ENCODE assay signal across 9 cellular contexts in genomic region chr2:26401739-26402541, GRCh38. TPM values are rescaled to one million over a fixed set of nuclear protein-coding genes. Genes with fewer than 3 reads are reported as not detected.
DNase-seq lines count a peak whose midpoint lies in the region; ATAC-seq, FAIRE-seq and TF ChIP-seq lines count a peak whose summit lies in the region.
"Had no signal": no experiment of that assay in that cellular context is flagged by ENCODE, and none has a peak within 500 bp of the region (broad histone marks: within the 10 kb centered on the region; RNA-seq: fewer than 3 reads in every experiment).

Gene DRC1 (plus strand): TSS chr2:26401920. CDS start chr2:26401990, 70 bp downstream.

- peak within 1 kb of the TSS; percentile 67 for H3K4me3 ChIP-seq in choroid plexus epithelial cell (ENCODE audit: low read depth, low read length)
- H3K4me3 ChIP-seq in small intestine (ENCODE audit: low read depth in 1 of 2, low read length in 2 of 2): no peak within 1 kb of the TSS

- H3K4me1 Mint-ChIP-seq in activated naive CD4-positive, alpha-beta T cell treated with anti-CD3 and anti-CD28 coated beads for 36 hours (ENCODE audit: low read depth): peaks cover 4% of the 10 kb centered on the region
- peaks cover 7 to 8% of the 10 kb centered on the region in 2 donors for H3K4me1 Mint-ChIP-seq in immature natural killer cell

- no peak within 1 kb of the TSS for H3K4me3 Mint-ChIP-seq in activated naive CD4-positive, alpha-beta T cell treated with anti-CD3 and anti-CD28 coated beads for 36 hours
- H3K4me3 Mint-ChIP-seq in immature natural killer cell: no peak within 1 kb of the TSS
- H3K4me3 Mint-ChIP-seq: stimulated activated naive CD8-positive, alpha-beta T cell treated with anti-CD3 and anti-CD28 coated beads, Interleukin-15, Interleukin-2, amounts not matched to agents 100 ng/mL and 50 ng/mL, for 24 hours had no signal

- peak; percentile 7 for TF ChIP-seq CTCF in choroid plexus epithelial cell (conservative IDR thresholded peaks at IDR 0.05; ENCODE audit: low read depth, low read length)

- no peak for ATAC-seq in HG03565 (IDR thresholded peaks at IDR 0.05; ENCODE audit: unreplicated experiment)

- peaks cover 5% of the 10 kb centered on the region for H3K27me3 Mint-ChIP-seq in activated naive CD4-positive, alpha-beta T cell treated with anti-CD3 and anti-CD28 coated beads for 36 hours (ENCODE audit: low read depth)
- peaks cover 2 to 4% (median 3%) of the 10 kb centered on the region in 3 donors for H3K27me3 Mint-ChIP-seq in immature natural killer cell (ENCODE audit: low read depth in 3 of 3)

- no peak within 1 kb of the TSS for H3K27ac ChIP-seq in small intestine (ENCODE audit: low read depth in 1 of 2, low read length in 1 of 2)

- H3K36me3 Mint-ChIP-seq in activated naive CD4-positive, alpha-beta T cell treated with anti-CD3 and anti-CD28 coated beads for 36 hours (ENCODE audit: low read depth): peaks cover under 1% of the 10 kb centered on the region
- H3K36me3 Mint-ChIP-seq in immature natural killer cell: peaks cover 0 to 1% (median 0%) of the 10 kb centered on the region in 3 donors

- no peaks in the 10 kb centered on the region for H3K27me3 ChIP-seq in small intestine (ENCODE audit: control insufficient read depth in 2 of 2, insufficient read depth in 2 of 2, low read length in 2 of 2)

- H3K36me3 ChIP-seq in small intestine (ENCODE audit: control insufficient read depth in 2 of 2, insufficient read depth in 2 of 2, low read length in 2 of 2): no peaks in the 10 kb centered on the region

- WGBS in small intestine, 3 donors: 15 to 21% (median 16%) methylated on average over 57 to 63 of the region's 63 CpGs

- no peak for FAIRE-seq in small intestine (lab: Jason Lieb, UNC)

- peaks cover 0 to 5% of the 10 kb centered on the region in 2 donors for H3K4me1 ChIP-seq in small intestine (ENCODE audit: control insufficient read depth in 2 of 2, insufficient read depth in 1 of 2, low read depth in 1 of 2, low read length in 1 of 2)

- CTCF ChIA-PET in activated naive CD4-positive, alpha-beta T cell treated with anti-CD3 and anti-CD28 coated beads for 36 hours (lab: Charles Lee): interaction anchor here (0.7 kb wide), 1 partner anchor 343 kb away, joined by 3 read pairs; no protein-coding TSS in a partner anchor

- H3K27ac Mint-ChIP-seq in activated naive CD4-positive, alpha-beta T cell treated with anti-CD3 and anti-CD28 coated beads for 36 hours: no peak within 1 kb of the TSS
- H3K27ac Mint-ChIP-seq in immature natural killer cell: no peak within 1 kb of the TSS
- H3K27ac Mint-ChIP-seq: stimulated activated naive CD8-positive, alpha-beta T cell treated with anti-CD3 and anti-CD28 coated beads, Interleukin-15, Interleukin-2, amounts not matched to agents 100 ng/mL and 50 ng/mL, for 24 hours had no signal

- no peaks in the 10 kb centered on the region for H3K9me3 ChIP-seq in small intestine (ENCODE audit: control insufficient read depth, low read depth)

- peak; percentile 15 for DNase-seq in activated naive CD4-positive, alpha-beta T cell treated with anti-CD3 and anti-CD28 coated beads for 36 hours
- no peak for DNase-seq in activated naive CD4-positive, alpha-beta T cell treated with anti-CD3 and anti-CD28 coated beads, Interleukin-2, amount 50 U/mL, for 16 hours
- DNase-seq in NCI-H460 (ENCODE audit: extremely low read depth, low read depth): peak; percentile 78
- DNase-seq in choroid plexus epithelial cell (ENCODE audit: low read depth): peak; percentile 81
- peak in 2 of 3 donors; percentile 12 to 15 for DNase-seq in immature natural killer cell
- peak; percentile 65 for DNase-seq in small intestine
- no peak for DNase-seq in effector CD4-positive, alpha-beta T cell

- H3K9me3 Mint-ChIP-seq in activated naive CD4-positive, alpha-beta T cell treated with anti-CD3 and anti-CD28 coated beads for 36 hours: no peaks in the 10 kb centered on the region
- H3K9me3 Mint-ChIP-seq in immature natural killer cell: no peaks in the 10 kb centered on the region
- H3K9me3 Mint-ChIP-seq: stimulated activated naive CD8-positive, alpha-beta T cell treated with anti-CD3 and anti-CD28 coated beads, Interleukin-15, Interleukin-2, amounts not matched to agents 100 ng/mL and 50 ng/mL, for 24 hours had no signal

- intact Hi-C loops in activated naive CD4-positive, alpha-beta T cell treated with anti-CD3 and anti-CD28 coated beads for 36 hours (cut with micrococcal nuclease): no loop called here

RNA-seq across cellular contexts. Expression of gene DRC1, which starts in this region (rescaled TPM):
- not detected for total RNA-seq in activated naive CD4-positive, alpha-beta T cell treated with anti-CD3 and anti-CD28 coated beads for 36 hours
- total RNA-seq in NCI-H460 (2014; rRNA removed; shearing (Covaris generic)): 0.46 TPM in 1 of 2 replicates, not detected in the other
- polyA plus RNA-seq in NCI-H460 (2014; cell fraction: nucleus; rRNA removed): 0.05 and 1.4 TPM in 2 replicates
- polyA plus RNA-seq in immature natural killer cell (not detected), small intestine (under 1 TPM in 1 of 3 donors, not detected in 2; 0.09 TPM)

Comparison
In these comparisons a context has a peak if more than half of its experiments do, and no peak if none do; other contexts are left out.
1. Peak in DNase-seq in activated naive CD4-positive, alpha-beta T cell treated with anti-CD3 and anti-CD28 coated beads for 36 hours; RNA of the gene not detected or under 1 TPM.
2. Peak in DNase-seq in immature natural killer cell; RNA of the gene not detected or under 1 TPM.
3. Peak in DNase-seq in small intestine; RNA of the gene not detected or under 1 TPM.
4. DNase-seq: peak in NCI-H460 (single experiment) and choroid plexus epithelial cell (single experiment); none in activated naive CD4-positive, alpha-beta T cell treated with anti-CD3 and anti-CD28 coated beads, Interleukin-2, amount 50 U/mL, for 16 hours (single experiment) and effector CD4-positive, alpha-beta T cell (single experiment).